Comparison of ENCODE assay signal across 21 cellular contexts in the genomic region with DNA sequence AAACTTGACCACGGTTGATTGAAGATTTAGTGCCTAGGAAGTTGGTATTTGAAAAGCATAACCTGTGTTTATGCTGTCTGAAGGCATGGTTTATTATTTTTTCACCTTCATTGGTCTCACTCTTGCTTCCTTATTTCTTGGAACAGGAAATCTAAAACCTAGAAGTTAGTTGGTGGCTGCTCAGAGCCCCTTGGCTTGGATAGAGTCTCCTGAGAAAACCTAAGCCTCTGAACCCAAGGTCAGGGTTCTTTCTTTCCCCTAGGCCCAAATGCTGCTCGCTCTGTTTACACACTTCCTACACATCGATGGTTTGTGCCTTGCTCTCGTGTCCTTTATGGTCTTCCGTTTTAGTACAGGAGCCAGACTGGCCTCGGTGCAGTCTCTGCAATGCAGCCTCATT.
DNase-seq lines count a peak whose midpoint lies in the region; ATAC-seq and TF ChIP-seq lines count a peak whose summit lies in the region.
"Had no signal": no experiment of that assay in that cellular context is flagged by ENCODE, and none has a peak within 500 bp of the region (broad histone marks: within the 10 kb centered on the region; RNA-seq: fewer than 3 reads in every experiment).

No MANE protein-coding gene starts in this region.

- in situ Hi-C loops in KBM-7 (cut with MboI; ENCODE audit: low pct_unique_long_range_greater_than_20kb, low sequenced_read_pairs): no loop called here

- intact Hi-C loops in activated CD8-positive, alpha-beta T cell treated with anti-CD3 and anti-CD28 coated beads for 36 hours (cut with micrococcal nuclease): no loop called here
- intact Hi-C loops in mucosa of descending colon (cut with DNase I, micrococcal nuclease): no loop called here

- H3K4me3 Mint-ChIP-seq in T-helper 2 cell treated with Interferon-gamma antibody and Interleukin-4, amounts not matched to agents 5 μg/mL and 100 μg/mL, for 36 hours: peak overlapping the region; percentile 69
- H3K4me3 Mint-ChIP-seq in activated CD8-positive, alpha-beta T cell treated with anti-CD3 and anti-CD28 coated beads for 36 hours: no peak overlapping the region

- H3K4me3 ChIP-seq in mucosa of descending colon: no peak overlapping the region
- H3K4me3 ChIP-seq: breast epithelium, tibial nerve had no signal

- no peaks in the 10 kb centered on the region for H3K4me1 ChIP-seq in mucosa of descending colon (ENCODE audit: low read depth)
- H3K4me1 ChIP-seq: breast epithelium had no signal

- H3K36me3 ChIP-seq in mucosa of descending colon (ENCODE audit: low read depth): no peaks in the 10 kb centered on the region
- H3K36me3 ChIP-seq: breast epithelium, tibial nerve had no signal

- POLR2A ChIA-PET in activated CD8-positive, alpha-beta T cell treated with anti-CD3 and anti-CD28 coated beads for 36 hours (lab: Charles Lee): no interaction called here

- H3K36me3 Mint-ChIP-seq in T-helper 2 cell treated with Interferon-gamma antibody and Interleukin-4, amounts not matched to agents 5 μg/mL and 100 μg/mL, for 36 hours (ENCODE audit: low read depth): peaks cover 5% of the 10 kb centered on the region
- peaks cover 3% of the 10 kb centered on the region for H3K36me3 Mint-ChIP-seq in activated CD8-positive, alpha-beta T cell treated with anti-CD3 and anti-CD28 coated beads for 36 hours (ENCODE audit: low read depth)

- no peaks in the 10 kb centered on the region for H3K9me3 ChIP-seq in mucosa of descending colon
- H3K9me3 ChIP-seq: breast epithelium, tibial nerve had no signal

- DNase-seq in T-helper 2 cell treated with Interferon-gamma antibody and Interleukin-4, amounts not matched to agents 5 μg/mL and 100 μg/mL, for 36 hours (ENCODE audit: low spot score): no peak
- DNase-seq in T-helper 2 cell (no peak), KBM-7 (peak; percentile 52), mucosa of descending colon (no peak), NCI-H510A treated with DMSO at 0.1 percent for 48 hours (lab: John Stamatoyannopoulos, UW) (no peak)
- no peak for DNase-seq in activated CD8-positive, alpha-beta T cell treated with anti-CD3 and anti-CD28 coated beads for 36 hours
- DNase-seq: activated CD4-positive, alpha-beta T cell treated with anti-CD3 and anti-CD28 coated beads for 48 hours; activated T-cell treated with anti-CD3 and anti-CD28 coated beads, Interleukin-2, amount 50 U/mL, for 48 hours; C1 segment of cervical spinal cord; DMS 273 treated with DMSO at 0.1 percent for 48 hours; foreskin keratinocyte; kidney glomerular epithelial cell; NCI-H1092; NCI-H524; retina; SHP77; stimulated activated CD4-positive, alpha-beta T cell treated with anti-CD3 and anti-CD28 coated beads, Interleukin-12 subunit alpha, Interleukin-12 subunit beta, amount 100 ng/mL, for 4 hours had no signal

- H3K4me1 Mint-ChIP-seq in T-helper 2 cell treated with Interferon-gamma antibody and Interleukin-4, amounts not matched to agents 5 μg/mL and 100 μg/mL, for 36 hours (ENCODE audit: low read depth): peaks cover 26% of the 10 kb centered on the region
- H3K4me1 Mint-ChIP-seq in activated CD8-positive, alpha-beta T cell treated with anti-CD3 and anti-CD28 coated beads for 36 hours (ENCODE audit: low read depth): peaks cover 24% of the 10 kb centered on the region

- no peaks in the 10 kb centered on the region for H3K27me3 Mint-ChIP-seq in T-helper 2 cell treated with Interferon-gamma antibody and Interleukin-4, amounts not matched to agents 5 μg/mL and 100 μg/mL, for 36 hours (ENCODE audit: low read depth)
- no peaks in the 10 kb centered on the region for H3K27me3 Mint-ChIP-seq in activated CD8-positive, alpha-beta T cell treated with anti-CD3 and anti-CD28 coated beads for 36 hours

- CTCF ChIA-PET in activated CD8-positive, alpha-beta T cell treated with anti-CD3 and anti-CD28 coated beads for 36 hours (lab: Charles Lee): interaction anchor here (1.4 kb wide), 1 partner anchor 18 kb away, joined by 6 read pairs; no protein-coding TSS in a partner anchor

- no peaks in the 10 kb centered on the region for H3K9me3 Mint-ChIP-seq in T-helper 2 cell treated with Interferon-gamma antibody and Interleukin-4, amounts not matched to agents 5 μg/mL and 100 μg/mL, for 36 hours
- H3K9me3 Mint-ChIP-seq in activated CD8-positive, alpha-beta T cell treated with anti-CD3 and anti-CD28 coated beads for 36 hours: no peaks in the 10 kb centered on the region

- ATAC-seq in activated CD8-positive, alpha-beta T cell treated with anti-CD3 and anti-CD28 coated beads for 36 hours: peak; percentile 39
- peak; percentile 34 for ATAC-seq in mucosa of descending colon
- ATAC-seq in GM19467 (IDR thresholded peaks at IDR 0.05; ENCODE audit: unreplicated experiment): no peak
- ATAC-seq in GM18909 (IDR thresholded peaks at IDR 0.05; ENCODE audit: poor library complexity, unreplicated experiment): no peak
- ATAC-seq: foreskin keratinocyte had no signal

- no peak for TF ChIP-seq CTCF in activated CD8-positive, alpha-beta T cell treated with anti-CD3 and anti-CD28 coated beads for 36 hours (IDR thresholded peaks at IDR 0.05)
- TF ChIP-seq CTCF in mucosa of descending colon (IDR thresholded peaks at IDR 0.05): no peak

- peak overlapping the region; percentile 94 for H3K27ac Mint-ChIP-seq in T-helper 2 cell treated with Interferon-gamma antibody and Interleukin-4, amounts not matched to agents 5 μg/mL and 100 μg/mL, for 36 hours
- peak overlapping the region; percentile 70 for H3K27ac Mint-ChIP-seq in activated CD8-positive, alpha-beta T cell treated with anti-CD3 and anti-CD28 coated beads for 36 hours

Comparison
In these comparisons a context has a peak if more than half of its experiments do, and no peak if none do; other contexts are left out.
1. ATAC-seq: peak in activated CD8-positive, alpha-beta T cell treated with anti-CD3 and anti-CD28 coated beads for 36 hours (single experiment) and mucosa of descending colon (single experiment); none in GM19467 (single experiment) and GM18909 (single experiment).